In the genomic region with DNA sequence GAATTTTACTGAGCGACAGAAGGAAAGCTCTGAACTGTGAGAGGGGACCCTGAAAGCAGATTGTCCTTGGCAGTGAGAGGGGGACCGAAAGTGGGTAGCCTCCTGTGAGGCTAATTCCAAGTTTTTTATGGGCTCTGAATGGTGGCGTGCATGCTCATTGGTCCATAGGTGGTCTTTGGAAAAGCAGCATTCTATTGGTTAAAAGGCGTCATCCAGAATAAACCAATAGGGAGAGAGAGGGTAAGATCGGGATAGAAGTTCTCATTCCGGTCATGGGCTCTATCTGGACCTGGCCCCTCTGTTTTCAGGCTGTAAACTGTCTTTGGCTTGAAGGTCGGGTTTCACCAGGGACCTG, we compare ENCODE assay signal across 23 cellular contexts.
DNase-seq lines count a peak whose midpoint lies in the region; ATAC-seq, FAIRE-seq and TF ChIP-seq lines count a peak whose summit lies in the region.
"Had no signal": no experiment of that assay in that cellular context is flagged by ENCODE, and none has a peak within 500 bp of the region (broad histone marks: within the 10 kb centered on the region; RNA-seq: fewer than 3 reads in every experiment).

No MANE protein-coding gene starts in this region.

- H2AFZ ChIP-seq in mammary epithelial cell (ENCODE audit: low read depth, low read length) (no peak overlapping the region), K562 (ENCODE audit: low read depth, low read length) (peak overlapping the region; percentile 68; the same call in 1 of the 2 replicates)

- H3K4me3 ChIP-seq in mammary epithelial cell (replicated peaks in 1 of 3; ENCODE audit: insufficient read depth in 1 of 3, low read depth in 2 of 3, low read length in 3 of 3) (no peak overlapping the region), K562 (no peak overlapping the region), gastroesophageal sphincter (no peak overlapping the region)
- H3K4me3 ChIP-seq: BLaER1, GM12878 had no signal

- intact Hi-C loops in mammary epithelial cell (cut with micrococcal nuclease) (no loop called here), K562 (cut with micrococcal nuclease) (no loop called here)

- no peaks in the 10 kb centered on the region for H4K20me1 ChIP-seq in mammary epithelial cell (ENCODE audit: insufficient read depth, low read length)
- H4K20me1 ChIP-seq in K562 (replicated peaks; ENCODE audit: control insufficient read depth, insufficient read depth, low read length), result no peaks in the 10 kb centered on the region
- H4K20me1 ChIP-seq: BLaER1 had no signal

- H3K9me1 ChIP-seq in K562 (ENCODE audit: control insufficient read depth, insufficient read depth, low read length), result no peaks in the 10 kb centered on the region

- BruUV-seq in mammary epithelial cell (replicated peaks; lab: Mats Ljungman, UMichigan) (no TSS peak), K562 (replicated peaks; lab: Mats Ljungman, UMichigan) (no TSS peak)

- no peak for TF ChIP-seq CTCF in mammary epithelial cell (conservative IDR thresholded peaks at IDR 0.05 in 1 of 2, IDR thresholded peaks at IDR 0.05 in 1 of 2; ENCODE audit: extremely low read depth in 1 of 2, insufficient read depth in 1 of 2, low read depth in 1 of 2, low read length in 2 of 2)
- no peak for TF ChIP-seq CTCF in K562 (IDR thresholded peaks at IDR 0.05 in 2 of 3, conservative IDR thresholded peaks at IDR 0.05 in 1 of 3; ENCODE audit: insufficient read depth in 2 of 3, low read depth in 1 of 3, low read length in 3 of 3)
- TF ChIP-seq CTCF in D721Med (IDR thresholded peaks at IDR 0.05; ENCODE audit: insufficient read depth, missing control alignments), result no peak
- no peak for TF ChIP-seq CTCF in gastroesophageal sphincter (IDR thresholded peaks at IDR 0.05)

- FAIRE-seq in K562 (lab: Jason Lieb, UNC) (no peak), D721Med (lab: Jason Lieb, UNC) (no peak)
- FAIRE-seq: GM12878, H54 had no signal

- dilution Hi-C loops in mammary epithelial cell (cut with HindIII; ENCODE audit: low sequenced_read_pairs), result no loop called here

- H3K9ac ChIP-seq in mammary epithelial cell (ENCODE audit: insufficient read depth, low read length), result no peak overlapping the region
- H3K9ac ChIP-seq in K562 (ENCODE audit: insufficient read depth in 1 of 2, low read depth in 2 of 2, low read length in 2 of 2), result no peak overlapping the region; a peak in 1 of 4 replicates
- H3K9ac ChIP-seq: BLaER1 had no signal

- H3K27ac ChIP-seq in mammary epithelial cell (ENCODE audit: insufficient read depth, low read depth, low read length), result no peak overlapping the region
- H3K27ac ChIP-seq in K562 (ENCODE audit: extremely low read depth, low read depth, low read length), result no peak overlapping the region
- no peak overlapping the region for H3K27ac ChIP-seq in gastroesophageal sphincter
- H3K27ac ChIP-seq: BLaER1, RWPE1 had no signal

- H3K4me1 ChIP-seq in mammary epithelial cell (ENCODE audit: insufficient read depth, low read length) (no peaks in the 10 kb centered on the region), K562 (replicated peaks in 1 of 2; ENCODE audit: control insufficient read depth in 2 of 2, insufficient read depth in 2 of 2, low read length in 2 of 2) (no peaks in the 10 kb centered on the region), gastroesophageal sphincter (no peaks in the 10 kb centered on the region)
- H3K4me1 ChIP-seq: BLaER1 had no signal

- no peaks in the 10 kb centered on the region for H3K27me3 ChIP-seq in mammary epithelial cell (ENCODE audit: insufficient read depth, low read length)
- no peaks in the 10 kb centered on the region for H3K27me3 ChIP-seq in K562 (ENCODE audit: control insufficient read depth in 2 of 2, insufficient read depth in 2 of 2, low read length in 2 of 2)
- H3K27me3 ChIP-seq in gastroesophageal sphincter, result no peaks in the 10 kb centered on the region
- H3K27me3 ChIP-seq: BLaER1 had no signal

- DNase-seq in T47D (ENCODE audit: low read depth in 1 of 2, low spot score in 1 of 2) (peak; percentile 47 to 68), mammary epithelial cell (no peak), NCI-H1105 treated with DMSO at 0.1 percent for 48 hours (lab: John Stamatoyannopoulos, UW) (peak; percentile 52), K562 (ENCODE audit: extremely low read depth in 1 of 4, low spot score in 3 of 4) (peak in 1 of 4 experiments; percentile 2), D721Med (ENCODE audit: insufficient read length, low spot score) (no peak), NCI-H1436 treated with DMSO at 0.1 percent for 48 hours (lab: John Stamatoyannopoulos, UW) (no peak)
- DNase-seq: CD4-positive, CD25-positive, alpha-beta regulatory T cell; DMS79; EL; GDM1; KBM-7; MV-4-11; NCI-H1930; NCI-H446 treated with DMSO at 0.1 percent for 48 hours; NCI-H69; SHP77; T-helper 1 cell had no signal

- CTCF ChIA-PET in mammary epithelial cell (lab: Charles Lee; ENCODE audit: low non-redundant PET) (no interaction called here), K562 (lab: Yijun Ruan, JAX; ENCODE audit: low intra/inter-chr PET ratio) (no interaction called here)

- H3K36me3 ChIP-seq in mammary epithelial cell (ENCODE audit: insufficient read depth, low read length), result no peaks in the 10 kb centered on the region
- H3K36me3 ChIP-seq in K562 (ENCODE audit: control insufficient read depth, insufficient read depth, low read length), result no peaks in the 10 kb centered on the region
- H3K36me3 ChIP-seq in gastroesophageal sphincter, result no peaks in the 10 kb centered on the region
- H3K36me3 ChIP-seq: BLaER1 had no signal

- H3K79me2 ChIP-seq in mammary epithelial cell (ENCODE audit: insufficient read depth, low read length) (no peaks in the 10 kb centered on the region), K562 (ENCODE audit: control insufficient read depth, insufficient read depth, low read length) (no peaks in the 10 kb centered on the region)

- 64% methylated on average over 7 of the region's 7 CpGs for WGBS in mammary epithelial cell (ENCODE audit: low coverage, missing lambda C conversion rate)
- WGBS in K562 (ENCODE audit: insufficient coverage, low coverage, missing lambda C conversion rate), result 1% methylated on average over 7 of the region's 7 CpGs
- WGBS in gastroesophageal sphincter (ENCODE audit: low coverage in 1 of 2), 2 donors, result 86 to 100% methylated on average over 3 to 7 of the region's 7 CpGs

- TF ChIP-seq POLR2A in K562 (conservative IDR thresholded peaks at IDR 0.05) (no peak), gastroesophageal sphincter (IDR thresholded peaks at IDR 0.05) (no peak)

- TF ChIP-seq RAD21 in K562 (CRISPR knock-in tag; conservative IDR thresholded peaks at IDR 0.05 in 1 of 2, IDR thresholded peaks at IDR 0.05 in 1 of 2), result no peak

- in situ Hi-C loops in T47D (cut with HindIII; ENCODE audit: low pct_unique_long_range_greater_than_20kb, low sequenced_read_pairs) (no loop called here), mammary epithelial cell (cut with MboI; ENCODE audit: low sequenced_read_pairs in 2 of 2) (no loop called here), K562 (cut with MboI) (no loop called here)

- H3K9me3 ChIP-seq in mammary epithelial cell (replicated peaks; ENCODE audit: insufficient read depth, low read length) (peaks cover 6% of the 10 kb centered on the region), K562 (replicated peaks; ENCODE audit: control insufficient read depth, insufficient read depth, low read depth, low read length) (no peaks in the 10 kb centered on the region), gastroesophageal sphincter (no peaks in the 10 kb centered on the region)

- POLR2A ChIA-PET in K562 (lab: Yijun Ruan, JAX), result no interaction called here

- H3K4me2 ChIP-seq in mammary epithelial cell (ENCODE audit: insufficient read depth, low read depth, low read length) (no peak overlapping the region), K562 (ENCODE audit: insufficient read depth, low read length) (peak overlapping the region; percentile 32; the same call in 1 of the 2 replicates)
- H3K4me2 ChIP-seq: BLaER1 had no signal

- TF ChIP-seq EP300 in K562 (IDR thresholded peaks at IDR 0.05; ENCODE audit: low read length) (no peak), gastroesophageal sphincter (IDR thresholded peaks at IDR 0.05) (no peak)

- ATAC-seq in K562 (no peak), gastroesophageal sphincter (no peak)
- ATAC-seq: GM12878, Panc1 had no signal

TF ChIP-seq in K562, 482 proteins besides CTCF, POLR2A, EP300 and RAD21 (continues in another document):
- TF ChIP-seq RERE (CRISPR knock-in tag; IDR thresholded peaks at IDR 0.05; ENCODE audit: borderline replicate concordance) (no peak), HNRNPUL1 (IDR thresholded peaks at IDR 0.05; ENCODE audit: low read length) (no peak), SMAD3 (CRISPR knock-in tag; conservative IDR thresholded peaks at IDR 0.05) (no peak)

Comparison
In these comparisons a context has a peak if more than half of its experiments do, and no peak if none do; other contexts are left out.
1. DNase-seq: peak in T47D (2 of 2) and NCI-H1105 treated with DMSO at 0.1 percent for 48 hours (single experiment); none in mammary epithelial cell (single experiment), D721Med (single experiment) and NCI-H1436 treated with DMSO at 0.1 percent for 48 hours (single experiment).